In the genomic region with DNA sequence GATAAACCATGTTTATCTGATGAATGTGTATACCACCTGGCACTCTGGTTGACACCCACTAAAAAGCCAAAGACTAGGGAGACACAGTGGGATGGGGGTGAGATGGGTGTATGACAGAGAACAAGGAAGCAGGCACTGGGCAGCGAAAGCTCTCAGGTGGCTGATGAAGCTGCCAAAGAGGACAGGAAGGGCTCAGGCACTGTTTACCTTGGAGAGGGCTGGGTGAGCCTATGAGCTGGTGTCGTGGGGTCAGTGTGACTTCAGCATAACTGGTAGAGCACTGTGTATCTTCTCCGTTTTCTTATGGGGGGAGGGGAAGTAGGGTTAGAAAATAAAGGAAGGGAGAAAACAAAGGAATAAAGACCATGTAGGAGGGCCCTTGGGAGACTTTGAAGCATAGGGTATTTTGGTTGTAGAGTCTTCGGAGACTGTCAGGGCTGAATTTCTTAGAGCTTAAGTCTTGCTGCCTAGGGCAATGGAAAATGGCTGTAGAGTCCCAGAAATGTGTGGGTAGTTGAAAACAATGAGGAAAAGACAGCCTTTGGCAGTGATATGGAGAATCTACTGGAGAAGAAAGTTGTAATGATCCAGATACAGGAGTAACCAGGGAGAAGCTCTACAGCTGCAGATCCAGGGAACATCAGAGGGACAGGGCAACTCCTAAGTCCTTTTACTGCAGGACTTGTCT, we compare ENCODE assay signal across 20 cellular contexts.
A peak's percentile ranks its signal among the peaks of the same experiment; 100 is the strongest.
DNase-seq lines count a peak whose midpoint lies in the region; ATAC-seq and TF ChIP-seq lines count a peak whose summit lies in the region.
"Had no signal": no experiment of that assay in that cellular context is flagged by ENCODE, and none has a peak within 500 bp of the region (broad histone marks: within the 10 kb centered on the region; RNA-seq: fewer than 3 reads in every experiment).

No MANE protein-coding gene starts in this region.

- POLR2A ChIA-PET in PC-3 (lab: Charles Lee; ENCODE audit: unreplicated experiment): no interaction called here

- H3K4me3 Mint-ChIP-seq in activated T-helper 2 cell treated with anti-CD3 and anti-CD28 coated beads, Interferon-gamma antibody, Interleukin-2, Interleukin-4, amounts not matched to agents 10 μg/mL and 5 μg/mL and 100 μg/mL, durations not matched to agents 14 hours and 24 hours and 36 hours (ENCODE audit: low read depth): no peak overlapping the region
- H3K4me3 Mint-ChIP-seq: natural killer cell had no signal

- WGBS in stomach, 5 donors: 45 to 60% (median 49%) methylated on average over 4 of the region's 4 CpGs

- no peaks in the 10 kb centered on the region for H3K9me2 ChIP-seq in PC-3 (replicated peaks; ENCODE audit: low read length)

- no peaks in the 10 kb centered on the region for H3K27me3 ChIP-seq in PC-3 (ENCODE audit: low read length)
- H3K27me3 ChIP-seq in stomach: no peaks in the 10 kb centered on the region

- TF ChIP-seq EP300 in stomach (IDR thresholded peaks at IDR 0.05): no peak

- TSS peak; percentile 39 for BruUV-seq in PC-3 (replicated peaks; lab: Mats Ljungman, UMichigan)

- DNase-seq in NCI-H748 (lab: John Stamatoyannopoulos, UW; ENCODE audit: unreplicated experiment): peak; percentile 28
- DNase-seq in NCI-H748 treated with DMSO at 0.1 percent for 48 hours (lab: John Stamatoyannopoulos, UW): no peak
- DNase-seq in PC-3: peak; percentile 61
- DNase-seq in left lobe of liver (ENCODE audit: low spot score): peak; percentile 84
- DNase-seq in stomach: peak; percentile 31
- DNase-seq in activated T-helper 2 cell treated with anti-CD3 and anti-CD28 coated beads, Interferon-gamma antibody, Interleukin-2, Interleukin-4, amounts not matched to agents 10 μg/mL and 5 μg/mL and 100 μg/mL, durations not matched to agents 14 hours and 24 hours and 36 hours (ENCODE audit: low spot score): no peak
- DNase-seq in NCI-H1048 (lab: John Stamatoyannopoulos, UW): no peak
- no peak for DNase-seq in anterior cingulate cortex (lab: John Stamatoyannopoulos, UW)
- DNase-seq: activated CD4-positive, alpha-beta T cell treated with anti-CD3 and anti-CD28 coated beads for 48 hours; activated naive CD4-positive, alpha-beta T cell treated with anti-CD3 and anti-CD28 coated beads, Interleukin-2, amount 50 U/mL, for 16 hours; dermis blood vessel endothelial cell; lower lobe of right lung; natural killer cell; NCI-H1105; NCI-H2171 treated with DMSO at 0.1 percent for 48 hours; stimulated activated CD4-positive, alpha-beta T cell treated with anti-CD3 and anti-CD28 coated beads, Interleukin-15, amount 100 ng/mL, for 24 hours; stimulated activated naive CD4-positive, alpha-beta T cell; T1000 had no signal

- no peaks in the 10 kb centered on the region for H3K36me3 ChIP-seq in PC-3 (ENCODE audit: low read depth, low read length)
- no peaks in the 10 kb centered on the region for H3K36me3 ChIP-seq in stomach
- H3K36me3 ChIP-seq: HAP-1, lower lobe of right lung had no signal

- H3K27ac ChIP-seq in PC-3 (ENCODE audit: low read length) (peak overlapping the region; percentile 94), stomach (no peak overlapping the region)
- H3K27ac ChIP-seq: lower lobe of right lung had no signal

- ATAC-seq in PC-3 (peak; percentile 48), left lobe of liver (peak; percentile 94)
- ATAC-seq: K562, natural killer cell had no signal

- no peak for TF ChIP-seq CTCF in PC-3 (conservative IDR thresholded peaks at IDR 0.05; ENCODE audit: low read depth, low read length)
- TF ChIP-seq CTCF in stomach (IDR thresholded peaks at IDR 0.05): no peak

- H3K9me3 ChIP-seq in PC-3 (ENCODE audit: low read length) (no peaks in the 10 kb centered on the region), stomach (no peaks in the 10 kb centered on the region)
- H3K9me3 ChIP-seq: HAP-1, lower lobe of right lung had no signal

- H3K4me1 ChIP-seq in PC-3 (ENCODE audit: insufficient read depth, low read length) (peaks cover 55% of the 10 kb centered on the region), stomach (peaks cover 0 to 14% (median 5%) of the 10 kb centered on the region in 4 donors)

- intact Hi-C loops in PC-3 (cut with micrococcal nuclease) (loop anchor here (1.0 to 5.0 kb wide), 2 partner anchors 49 to 198 kb away; a partner anchor contains a TSS), stomach (cut with DNase I; ENCODE audit: low total_unique reads) (no loop called here)
- intact Hi-C loops in activated T-helper 2 cell treated with anti-CD3 and anti-CD28 coated beads, Interferon-gamma antibody, Interleukin-2, Interleukin-4, amounts not matched to agents 10 μg/mL and 5 μg/mL and 100 μg/mL, durations not matched to agents 14 hours and 24 hours and 36 hours (cut with micrococcal nuclease): no loop called here

- no peaks in the 10 kb centered on the region for H3K36me3 Mint-ChIP-seq in activated T-helper 2 cell treated with anti-CD3 and anti-CD28 coated beads, Interferon-gamma antibody, Interleukin-2, Interleukin-4, amounts not matched to agents 10 μg/mL and 5 μg/mL and 100 μg/mL, durations not matched to agents 14 hours and 24 hours and 36 hours (ENCODE audit: low read depth)
- H3K36me3 Mint-ChIP-seq: natural killer cell had no signal

- no peaks in the 10 kb centered on the region for H3K79me2 ChIP-seq in PC-3 (ENCODE audit: low read length)

- H4K20me1 ChIP-seq in PC-3 (ENCODE audit: low read length): no peaks in the 10 kb centered on the region

- peak overlapping the region; percentile 78 for H3K4me2 ChIP-seq in PC-3 (ENCODE audit: low read length)

- no peak for TF ChIP-seq POLR2A in stomach (IDR thresholded peaks at IDR 0.05)

- H3F3A ChIP-seq in PC-3 (ENCODE audit: low read length, unreplicated experiment): peaks cover 6% of the 10 kb centered on the region

- H3K4me3 ChIP-seq in PC-3 (ENCODE audit: low read length): 0 out of 2 replicates have a peak overlapping the region, but pooled peaks have one; percentile 53
- no peak overlapping the region for H3K4me3 ChIP-seq in stomach
- H3K4me3 ChIP-seq: HAP-1, K562, lower lobe of right lung had no signal

- H3K9me3 Mint-ChIP-seq in activated T-helper 2 cell treated with anti-CD3 and anti-CD28 coated beads, Interferon-gamma antibody, Interleukin-2, Interleukin-4, amounts not matched to agents 10 μg/mL and 5 μg/mL and 100 μg/mL, durations not matched to agents 14 hours and 24 hours and 36 hours: no peaks in the 10 kb centered on the region
- H3K9me3 Mint-ChIP-seq: natural killer cell had no signal

- H3K4me1 Mint-ChIP-seq in activated T-helper 2 cell treated with anti-CD3 and anti-CD28 coated beads, Interferon-gamma antibody, Interleukin-2, Interleukin-4, amounts not matched to agents 10 μg/mL and 5 μg/mL and 100 μg/mL, durations not matched to agents 14 hours and 24 hours and 36 hours (ENCODE audit: low read depth): no peaks in the 10 kb centered on the region
- H3K4me1 Mint-ChIP-seq: natural killer cell had no signal

- CTCF ChIA-PET in PC-3 (lab: Charles Lee): interaction anchor here (0.5 kb wide), 1 partner anchor 76 kb away, joined by 5 read pairs; no protein-coding TSS in a partner anchor

- peaks cover 20% of the 10 kb centered on the region for H3K27me3 Mint-ChIP-seq in activated T-helper 2 cell treated with anti-CD3 and anti-CD28 coated beads, Interferon-gamma antibody, Interleukin-2, Interleukin-4, amounts not matched to agents 10 μg/mL and 5 μg/mL and 100 μg/mL, durations not matched to agents 14 hours and 24 hours and 36 hours (ENCODE audit: low read depth)

- H2AFZ ChIP-seq in PC-3 (ENCODE audit: low read length): peak overlapping the region; percentile 44

- peak overlapping the region; percentile 62; the same call in 1 of the 2 replicates for H3K9ac ChIP-seq in PC-3 (ENCODE audit: low read length)

- H3K27ac Mint-ChIP-seq in activated T-helper 2 cell treated with anti-CD3 and anti-CD28 coated beads, Interferon-gamma antibody, Interleukin-2, Interleukin-4, amounts not matched to agents 10 μg/mL and 5 μg/mL and 100 μg/mL, durations not matched to agents 14 hours and 24 hours and 36 hours: no peak overlapping the region
- H3K27ac Mint-ChIP-seq: natural killer cell had no signal

Comparison
In these comparisons a context has a peak if more than half of its experiments do, and no peak if none do; other contexts are left out.
1. DNase-seq: peak in NCI-H748 (single experiment), PC-3 (single experiment), left lobe of liver (single experiment) and stomach (single experiment); none in NCI-H748 treated with DMSO at 0.1 percent for 48 hours (single experiment), activated T-helper 2 cell treated with anti-CD3 and anti-CD28 coated beads, Interferon-gamma antibody, Interleukin-2, Interleukin-4, amounts not matched to agents 10 μg/mL and 5 μg/mL and 100 μg/mL, durations not matched to agents 14 hours and 24 hours and 36 hours (single experiment), NCI-H1048 (single experiment) and anterior cingulate cortex (0 of 58).